8 cellular contexts compared by ENCODE assay signal in genomic region chr17:28318759-28319660, GRCh38. TPM values are rescaled to one million over a fixed set of nuclear protein-coding genes. Genes with fewer than 3 reads are reported as not detected.
A peak's percentile ranks its signal among the peaks of the same experiment; 100 is the strongest.
DNase-seq lines count a peak whose midpoint lies in the region; FAIRE-seq and TF ChIP-seq lines count a peak whose summit lies in the region.

TMEM97 (plus strand) TSS chr17:28319200; CDS start chr17:28319240, 40 bp downstream.

- no peaks in the 10 kb centered on the region for H3K9me3 ChIP-seq in neutrophil

- H3K27me3 ChIP-seq in neutrophil: peaks cover 31% of the 10 kb centered on the region

- H3K4me3 ChIP-seq in GM08714 (ENCODE audit: low read length) (peak within 1 kb of the TSS; percentile 77), neutrophil (ENCODE audit: low read depth in 1 of 2, low read length in 1 of 2) (peak within 1 kb of the TSS; percentile 71 to 76)

- peaks cover 5% of the 10 kb centered on the region; the same call in 1 of the 2 replicates for H3K36me3 Mint-ChIP-seq in HFFc6 (ENCODE audit: low read depth)

- TF ChIP-seq CTCF in HFFc6 (IDR thresholded peaks at IDR 0.05) (peak; percentile 56), neutrophil (IDR thresholded peaks at IDR 0.05) (peak; percentile 34)

- peaks cover 3% of the 10 kb centered on the region for H3K27me3 Mint-ChIP-seq in HFFc6 (ENCODE audit: insufficient read depth)

- in situ Hi-C loops in SK-MEL-5 (cut with HindIII; ENCODE audit: low pct_unique_long_range_greater_than_20kb, low sequenced_read_pairs): no loop called here

- H3K4me3 Mint-ChIP-seq in HFFc6: peak within 1 kb of the TSS; percentile 92

- peak within 1 kb of the TSS; percentile 3 for H3K27ac ChIP-seq in neutrophil
- H3K27ac ChIP-seq in substantia nigra (ENCODE audit: low read depth, low read length, poor library complexity, severe bottlenecking): peak within 1 kb of the TSS; percentile 45

- no peaks in the 10 kb centered on the region for H3K36me3 ChIP-seq in neutrophil

- no peaks in the 10 kb centered on the region for H3K9me3 Mint-ChIP-seq in HFFc6

- DNase-seq in HFFc6 (peak; percentile 97), NAMALWA (ENCODE audit: low spot score) (peak; percentile 98), SK-MEL-5 (ENCODE audit: low read depth, low spot score) (peak; percentile 97), frontal cortex (ENCODE audit: low spot score in 2 of 2) (peak; percentile 92 to 96), substantia nigra (lab: John Stamatoyannopoulos, UW) (peak; percentile 68 to 98 (median 92))
- peak; percentile 84 to 89 (median 86) for DNase-seq in activated naive CD4-positive, alpha-beta T cell (lab: John Stamatoyannopoulos, UW)

- H3K27ac Mint-ChIP-seq in HFFc6: peak within 1 kb of the TSS; percentile 73

- peak; percentile 3 for FAIRE-seq in frontal cortex (lab: Jason Lieb, UNC)

- peaks cover 26% of the 10 kb centered on the region for H3K4me1 Mint-ChIP-seq in HFFc6 (ENCODE audit: low read depth)

- peaks cover 17 to 21% of the 10 kb centered on the region in 2 experiments for H3K4me1 ChIP-seq in neutrophil (ENCODE audit: control insufficient read depth in 1 of 2, insufficient read depth in 1 of 2, low read depth in 1 of 2, low read length in 1 of 2)

RNA-seq across cellular contexts. Expression of gene TMEM97, which starts in this region (rescaled TPM):
- total RNA-seq in HFFc6 (2021; fragmentation: NEBNext Ultra II Directional; extraction: Animal tissue kit (Norgen Biotek cat#: 25700)): 10 to 100 TPM; 17.6 to 29.5 (median 24.1) TPM
- total RNA-seq in SK-MEL-5 (2014; rRNA removed; shearing (Covaris generic)): 44.3 and 46.4 TPM in 2 replicates
- polyA plus RNA-seq in SK-MEL-5 (2015; cell fraction: cytosol; rRNA removed): 32.5 and 35.4 TPM in 2 replicates
- 5.3 and 9.9 TPM in 2 replicates for polyA plus RNA-seq in SK-MEL-5 (2015; cell fraction: nucleus; rRNA removed)
- total RNA-seq in frontal cortex: 50.1 TPM

Comparison
In these comparisons a context has a peak if more than half of its experiments do, and no peak if none do; other contexts are left out.
1. Peak in every context shown above with its lines: DNase-seq, H3K4me3 ChIP-seq and H3K27ac ChIP-seq.